In genomic region chr9:73919712-73920111, GRCh38 we compare ENCODE assay signal across 9 cellular contexts.
"Had no signal": no experiment of that assay in that cellular context is flagged by ENCODE, and none has a peak within 500 bp of the region (broad histone marks: within the 10 kb centered on the region; RNA-seq: fewer than 3 reads in every experiment).

No MANE protein-coding gene starts in this region.

- H3K4me2 ChIP-seq: KMS-11 had no signal

- H3K4me3 ChIP-seq: K562 had no signal

- FAIRE-seq: HepG2, HTR-8/SVneo, K562 had no signal

- H3K27ac ChIP-seq: HL-60, KMS-11 had no signal

- H3K9ac ChIP-seq: KMS-11 had no signal

- H3K4me1 Mint-ChIP-seq: IgD-negative memory B cell had no signal

- H3K27ac Mint-ChIP-seq: IgD-negative memory B cell had no signal

- ATAC-seq: HepG2, K562 had no signal

- DNase-seq: IMR-90, KBM-7, KG1 had no signal

- H3K36me3 Mint-ChIP-seq: IgD-negative memory B cell had no signal

- H3K27me3 Mint-ChIP-seq: IgD-negative memory B cell had no signal

- H3K4me3 Mint-ChIP-seq: IgD-negative memory B cell had no signal
